8 cellular contexts compared by ENCODE assay signal in the genomic region with DNA sequence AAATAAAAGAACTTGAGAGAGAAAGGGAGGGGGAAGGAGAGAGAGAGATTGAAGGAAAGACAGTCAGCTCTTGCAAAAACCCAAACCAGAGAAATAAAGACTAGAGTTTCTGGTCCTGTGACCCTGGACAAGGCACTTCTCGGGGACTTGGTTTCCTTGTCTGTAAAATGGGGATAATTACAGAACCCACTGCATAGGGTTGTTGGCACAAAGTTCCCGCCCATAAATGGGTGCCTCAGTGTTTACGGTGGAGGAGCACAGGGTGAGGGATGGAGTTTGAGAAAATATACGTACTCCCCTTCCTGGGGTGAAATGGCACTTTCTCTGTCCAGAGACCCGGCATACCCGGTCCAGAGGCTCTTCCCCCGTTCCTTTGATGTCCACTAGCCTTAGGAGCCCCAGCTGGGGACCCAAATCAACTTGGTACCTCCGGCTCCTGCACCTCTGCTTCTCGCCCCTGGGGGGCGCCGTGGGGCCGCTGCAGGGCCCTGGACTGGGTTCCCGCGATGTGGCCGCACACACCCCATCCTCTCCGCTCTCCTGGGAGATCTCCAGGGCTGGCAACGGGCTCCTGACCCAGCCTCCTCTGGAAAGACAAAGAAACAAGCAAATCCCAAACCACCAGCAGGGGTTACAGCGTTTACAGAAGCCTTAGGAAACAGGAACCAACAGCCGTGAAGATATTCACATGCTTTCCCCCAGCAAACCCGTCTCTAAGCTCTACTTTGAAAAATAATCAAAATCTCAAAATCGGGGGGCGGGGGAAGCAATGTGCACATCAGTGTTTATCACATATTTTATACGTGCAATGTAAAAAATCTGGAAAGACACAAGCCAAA. TPM values are rescaled to one million over a fixed set of nuclear protein-coding genes. Genes with fewer than 3 reads are reported as not detected.
A peak's percentile ranks its signal among the peaks of the same experiment; 100 is the strongest.
DNase-seq lines count a peak whose midpoint lies in the region; TF ChIP-seq lines count a peak whose summit lies in the region.

No MANE protein-coding gene starts in this region.

- intact Hi-C loops in Caco-2 (cut with micrococcal nuclease; ENCODE audit: unreplicated experiment) (no loop called here), thyroid gland (cut with DNase I) (no loop called here)

- peak; percentile 85 to 89 for TF ChIP-seq CTCF in Caco-2 (IDR thresholded peaks at IDR 0.05; ENCODE audit: insufficient read depth in 1 of 2, low read depth in 1 of 2, low read length in 1 of 2, severe bottlenecking in 1 of 2, unreplicated experiment in 1 of 2)
- TF ChIP-seq CTCF in thyroid gland (IDR thresholded peaks at IDR 0.05): peak; percentile 44 to 79 (median 64)

- peak overlapping the region in 1 of 3 donors; percentile 46 for H3K27ac ChIP-seq in thyroid gland

- H3K36me3 Mint-ChIP-seq in Caco-2 (ENCODE audit: insufficient read depth, unreplicated experiment): no peaks in the 10 kb centered on the region

- TF ChIP-seq POLR2A in thyroid gland (IDR thresholded peaks at IDR 0.05): no peak

- DNase-seq in Caco-2 (peak; percentile 65 to 78), KBM-7 (peak; percentile 73), RPMI7951 (ENCODE audit: low read depth) (peak; percentile 61), fibroblast of the conjunctiva (ENCODE audit: low read depth) (peak; percentile 69), nucleus accumbens (lab: John Stamatoyannopoulos, UW) (peak in 41 of 56 donors; percentile 4 to 72 (median 27)), thyroid gland (peak; percentile 45 to 48), middle frontal gyrus (ENCODE audit: extremely low spot score, low spot score) (no peak)
- peak; percentile 31 to 35 for DNase-seq in activated T-helper 1 cell treated with anti-CD3 and anti-CD28 coated beads, Interleukin-2, amount 50 U/mL, for 16 hours (ENCODE audit: low read depth in 1 of 2, low spot score in 1 of 2)

- H3K27me3 ChIP-seq in Caco-2 (replicated peaks; ENCODE audit: control insufficient read depth, insufficient read depth, low read length) (no peaks in the 10 kb centered on the region), thyroid gland (no peaks in the 10 kb centered on the region)

- WGBS in thyroid gland, 2 donors: 19 to 24% methylated on average over 17 to 22 of the region's 23 CpGs

- POLR2A ChIA-PET in Caco-2 (lab: Charles Lee): interaction anchor here (0.6 to 1.1 kb wide), 2 partner anchors 11 to 56 kb away, joined by 4 to 5 read pairs; no protein-coding TSS in a partner anchor

- in situ Hi-C loops in KBM-7 (cut with MboI; ENCODE audit: low pct_unique_long_range_greater_than_20kb, low sequenced_read_pairs): no loop called here

- H3K4me3 ChIP-seq in Caco-2 (ENCODE audit: low read depth, low read length) (no peak overlapping the region), thyroid gland (replicated peaks in 1 of 3) (no peak overlapping the region)

- no peaks in the 10 kb centered on the region for H3K9me3 Mint-ChIP-seq in Caco-2 (ENCODE audit: unreplicated experiment)

- H3K27me3 Mint-ChIP-seq in Caco-2 (ENCODE audit: insufficient read depth, unreplicated experiment): no peaks in the 10 kb centered on the region

- H3K4me1 ChIP-seq in Caco-2 (no peaks in the 10 kb centered on the region), thyroid gland (no peaks in the 10 kb centered on the region)

- no peak overlapping the region for H3K27ac Mint-ChIP-seq in Caco-2 (ENCODE audit: unreplicated experiment)

- H3K4me1 Mint-ChIP-seq in Caco-2 (ENCODE audit: low read depth, unreplicated experiment): no peaks in the 10 kb centered on the region

- CTCF ChIA-PET in Caco-2 (lab: Charles Lee): interaction anchor here (0.6 to 2.4 kb wide), 8 partner anchors 11 to 614 kb away, joined by 3 to 14 read pairs (median 5); no protein-coding TSS in a partner anchor

- no peak overlapping the region for H3K4me3 Mint-ChIP-seq in Caco-2 (ENCODE audit: unreplicated experiment)

- H3K36me3 ChIP-seq in Caco-2 (ENCODE audit: control insufficient read depth, insufficient read depth, low read length) (no peaks in the 10 kb centered on the region), thyroid gland (no peaks in the 10 kb centered on the region)

- H3K9me3 ChIP-seq in Caco-2 (no peaks in the 10 kb centered on the region), thyroid gland (no peaks in the 10 kb centered on the region)

- no TSS peak for BruUV-seq in Caco-2 (replicated peaks; lab: Mats Ljungman, UMichigan)

RNA-seq across cellular contexts. Expression of a gene that starts 26.3 kb away (rescaled TPM):
- 4.0 and 5.6 TPM in 2 replicates for total RNA-seq in Caco-2 (2022)
- 0.59 and 0.96 TPM in 2 replicates for total RNA-seq in RPMI7951 (2014; rRNA removed; shearing (Covaris generic))
- 1 to 10 TPM in 3 of 4 donors, under 1 TPM in 1; 0.29 to 5.3 (median 2.3) TPM for total RNA-seq in thyroid gland
